In genomic region chr5:31251032-31251431, GRCh38 we compare ENCODE assay signal across 1 cellular context.
TF ChIP-seq lines count a peak whose summit lies in the region.

No MANE protein-coding gene starts in this region.

TF ChIP-seq in GM23338, 12 proteins besides CTCF, POLR2A, EP300 and RAD21 (continued from another document):
- TF ChIP-seq ZNF462 (CRISPR knock-in tag; IDR thresholded peaks at IDR 0.05) (no peak), REST (IDR thresholded peaks at IDR 0.05; ENCODE audit: unreplicated experiment) (no peak), EZH2 (IDR thresholded peaks at IDR 0.05; ENCODE audit: low read depth, unreplicated experiment) (no peak)
TF ChIP-seq in GM23338: peak in this region for 0.
